12 cellular contexts compared by ENCODE assay signal in genomic region chrX:113743069-113743468, GRCh38.
DNase-seq lines count a peak whose midpoint lies in the region; ATAC-seq and TF ChIP-seq lines count a peak whose summit lies in the region.
"Had no signal": no experiment of that assay in that cellular context is flagged by ENCODE, and none has a peak within 500 bp of the region (broad histone marks: within the 10 kb centered on the region; RNA-seq: fewer than 3 reads in every experiment).

No MANE protein-coding gene starts in this region.

- peaks cover 22% of the 10 kb centered on the region for H3K4me1 Mint-ChIP-seq in memory B cell

- peaks cover 2% of the 10 kb centered on the region for H3K36me3 Mint-ChIP-seq in memory B cell

- ATAC-seq in GM19035 (IDR thresholded peaks at IDR 0.05; ENCODE audit: unreplicated experiment) (peak; percentile 47), HG02588 (IDR thresholded peaks at IDR 0.05; ENCODE audit: unreplicated experiment) (peak; percentile 62), HG03196 (IDR thresholded peaks at IDR 0.05; ENCODE audit: unreplicated experiment) (peak; percentile 62), memory B cell (ENCODE audit: low read depth) (peak; percentile 84), Right ventricle myocardium inferior (no peak)
- ATAC-seq: GM23338 had no signal

- no peak for TF ChIP-seq CTCF in GM13977 (IDR thresholded peaks at IDR 0.05; ENCODE audit: extremely low read depth, insufficient read depth, missing control alignments)

- in situ Hi-C loops in GM13977 (cut with MboI; ENCODE audit: low pct_unique_long_range_greater_than_20kb, low sequenced_read_pairs, unreplicated experiment) = no loop called here

- H3K4me3 Mint-ChIP-seq in memory B cell = no peak overlapping the region
- H3K4me3 Mint-ChIP-seq: GM23338 had no signal

- peaks cover 3% of the 10 kb centered on the region for H3K9me3 Mint-ChIP-seq in memory B cell
- H3K9me3 Mint-ChIP-seq: GM23338 had no signal

- intact Hi-C loops in Right ventricle myocardium inferior (cut with DNase I) = no loop called here

- H3K27me3 Mint-ChIP-seq in memory B cell = no peaks in the 10 kb centered on the region

- peak overlapping the region; percentile 90 for H3K27ac Mint-ChIP-seq in memory B cell
- H3K27ac Mint-ChIP-seq: GM23338 had no signal

- DNase-seq in memory B cell (ENCODE audit: low spot score in 2 of 2) (peak in 1 of 2 donors; percentile 20), GM13977 (ENCODE audit: low spot score) (no peak), glomerular visceral epithelial cell (ENCODE audit: extremely low spot score) (no peak), islet precursor cell (no peak), Right ventricle myocardium inferior (ENCODE audit: missing footprints) (no peak)
- DNase-seq: NCI-H524; retina; stimulated activated CD4-positive, alpha-beta T cell treated with anti-CD3 and anti-CD28 coated beads, Interleukin-4, amount 100 ng/mL, for 1 hour had no signal
